ENCODE assay signal across 8 cellular contexts in the genomic region with DNA sequence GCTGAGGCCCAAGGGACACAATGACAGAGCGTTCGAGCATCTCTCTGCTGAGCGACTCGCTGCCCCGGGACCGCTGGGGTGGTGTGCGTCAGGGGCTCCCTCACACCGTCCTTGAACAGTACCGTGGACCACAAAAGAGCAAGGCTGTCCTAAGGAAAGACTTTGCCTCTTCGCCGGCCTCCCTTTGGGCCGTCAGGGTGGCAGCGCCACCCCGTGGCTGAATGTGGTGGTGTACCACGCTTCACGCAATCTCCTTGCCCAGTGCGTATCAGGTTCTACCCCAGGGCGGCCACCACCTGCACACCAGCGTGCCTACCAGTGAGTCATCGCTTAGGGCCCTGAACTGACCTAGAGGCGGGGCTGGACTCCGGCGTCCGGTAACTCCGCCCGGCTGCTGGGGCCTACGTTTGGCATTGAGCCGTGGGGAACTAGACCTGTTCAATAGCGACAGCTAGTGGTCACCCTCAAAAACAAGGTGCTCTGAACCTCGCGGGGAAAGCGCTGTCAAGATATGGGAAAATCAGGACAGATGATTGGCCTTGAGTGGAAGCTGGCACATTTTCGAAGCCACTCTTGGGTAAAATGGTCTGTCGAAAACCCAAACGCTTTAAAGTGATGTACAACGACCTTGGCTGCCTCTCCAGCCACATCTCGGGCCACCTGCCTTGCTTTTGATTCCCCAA. TPM values are rescaled to one million over a fixed set of nuclear protein-coding genes. Genes with fewer than 3 reads are reported as not detected.
A peak's percentile ranks its signal among the peaks of the same experiment; 100 is the strongest.
DNase-seq lines count a peak whose midpoint lies in the region; ATAC-seq, FAIRE-seq and TF ChIP-seq lines count a peak whose summit lies in the region.

No MANE protein-coding gene starts in this region.

- H3K9me3 Mint-ChIP-seq in activated naive CD4-positive, alpha-beta T cell treated with anti-CD3 and anti-CD28 coated beads, Interleukin-2, amount 50 U/mL, for 24 hours, result no peaks in the 10 kb centered on the region
- H3K9me3 Mint-ChIP-seq in glutamatergic neuron (ENCODE audit: unreplicated experiment) (peaks cover 2% of the 10 kb centered on the region), osteocyte (ENCODE audit: unreplicated experiment) (no peaks in the 10 kb centered on the region)

- FAIRE-seq in GM19239 (lab: Jason Lieb, UNC), result peak; percentile 89

- H3K4me3 Mint-ChIP-seq in activated naive CD4-positive, alpha-beta T cell treated with anti-CD3 and anti-CD28 coated beads, Interleukin-2, amount 50 U/mL, for 24 hours, result peak overlapping the region; percentile 83
- peak overlapping the region; percentile 87 for H3K4me3 Mint-ChIP-seq in glutamatergic neuron (ENCODE audit: unreplicated experiment)
- H3K4me3 Mint-ChIP-seq in osteocyte (ENCODE audit: unreplicated experiment), result no peak overlapping the region

- no peaks in the 10 kb centered on the region for H3K36me3 Mint-ChIP-seq in activated naive CD4-positive, alpha-beta T cell treated with anti-CD3 and anti-CD28 coated beads, Interleukin-2, amount 50 U/mL, for 24 hours
- H3K36me3 Mint-ChIP-seq in glutamatergic neuron (ENCODE audit: unreplicated experiment) (no peaks in the 10 kb centered on the region), osteocyte (ENCODE audit: unreplicated experiment) (no peaks in the 10 kb centered on the region)

- H3K4me1 ChIP-seq in SJCRH30 (no peaks in the 10 kb centered on the region), thoracic aorta (ENCODE audit: control insufficient read depth in 1 of 2, low read depth in 2 of 2) (no peaks in the 10 kb centered on the region)

- H3K9me3 ChIP-seq in SJCRH30 (replicated peaks) (no peaks in the 10 kb centered on the region), thoracic aorta (no peaks in the 10 kb centered on the region)

- TF ChIP-seq CTCF in glutamatergic neuron (IDR thresholded peaks at IDR 0.05; ENCODE audit: partially characterized antibody, unreplicated experiment) (peak; percentile 98), osteocyte (IDR thresholded peaks at IDR 0.05) (peak; percentile 61), thoracic aorta (IDR thresholded peaks at IDR 0.05) (peak; percentile 82)

- H3K4me1 Mint-ChIP-seq in activated naive CD4-positive, alpha-beta T cell treated with anti-CD3 and anti-CD28 coated beads, Interleukin-2, amount 50 U/mL, for 24 hours, result peaks cover 65% of the 10 kb centered on the region
- peaks cover 15% of the 10 kb centered on the region for H3K4me1 Mint-ChIP-seq in glutamatergic neuron (ENCODE audit: low read depth, unreplicated experiment)
- peaks cover 26% of the 10 kb centered on the region for H3K4me1 Mint-ChIP-seq in osteocyte (ENCODE audit: unreplicated experiment)

- no peak overlapping the region for H3K4me3 ChIP-seq in SJCRH30
- peak overlapping the region; percentile 43 for H3K4me3 ChIP-seq in thoracic aorta

- no peaks in the 10 kb centered on the region for H3K27me3 Mint-ChIP-seq in activated naive CD4-positive, alpha-beta T cell treated with anti-CD3 and anti-CD28 coated beads, Interleukin-2, amount 50 U/mL, for 24 hours
- no peaks in the 10 kb centered on the region for H3K27me3 Mint-ChIP-seq in glutamatergic neuron (ENCODE audit: unreplicated experiment)
- peaks cover 33% of the 10 kb centered on the region for H3K27me3 Mint-ChIP-seq in osteocyte (ENCODE audit: unreplicated experiment)

- H3K36me3 ChIP-seq in SJCRH30 (no peaks in the 10 kb centered on the region), thoracic aorta (no peaks in the 10 kb centered on the region)

- peak overlapping the region; percentile 99 for H3K27ac Mint-ChIP-seq in activated naive CD4-positive, alpha-beta T cell treated with anti-CD3 and anti-CD28 coated beads, Interleukin-2, amount 50 U/mL, for 24 hours
- H3K27ac Mint-ChIP-seq in glutamatergic neuron (ENCODE audit: unreplicated experiment) (peak overlapping the region; percentile 52), osteocyte (ENCODE audit: unreplicated experiment) (no peak overlapping the region)

- ATAC-seq in HG03439 (IDR thresholded peaks at IDR 0.05; ENCODE audit: unreplicated experiment), result peak; percentile 88
- peak; percentile 84 for ATAC-seq in thoracic aorta (ENCODE audit: insufficient number of reproducible peaks, low FRiP score, low read depth)

- H3K27ac ChIP-seq in SJCRH30, result no peak overlapping the region
- no peak overlapping the region for H3K27ac ChIP-seq in thoracic aorta

- H3K27me3 ChIP-seq in SJCRH30 (no peaks in the 10 kb centered on the region; the same call in 1 of the 2 replicates), thoracic aorta (replicated peaks; ENCODE audit: insufficient read depth) (no peaks in the 10 kb centered on the region)

- DNase-seq in AG08395 (ENCODE audit: low spot score), result peak; percentile 87
- peak; percentile 50 for DNase-seq in GM19239 (ENCODE audit: insufficient read length, low spot score)
- peak; percentile 91 to 95 for DNase-seq in SJCRH30
- peak; percentile 83 for DNase-seq in glutamatergic neuron
- peak; percentile 89 for DNase-seq in osteocyte (ENCODE audit: extremely low spot score, unreplicated experiment)
- DNase-seq in thoracic aorta (ENCODE audit: low spot score), result peak; percentile 74

RNA-seq across cellular contexts. Expression of a gene that starts 8.1 kb away (rescaled TPM):
- total RNA-seq in SJCRH30 (2014; rRNA removed; shearing (Covaris generic)), result 0.06 TPM in 1 of 2 replicates, not detected in the other
- total RNA-seq in glutamatergic neuron (ENCODE audit: unreplicated experiment) (not detected), osteocyte (not detected in 2 replicates), thoracic aorta (10 to 100 TPM in 1 of 2 donors, 1 to 10 TPM in 1; 3.3 to 12.3 TPM)

RNA-seq across cellular contexts. Expression of a gene that starts 36.6 kb away (rescaled TPM):
- 5.4 and 6.0 TPM in 2 replicates for total RNA-seq in SJCRH30 (2014; rRNA removed; shearing (Covaris generic))
- total RNA-seq in glutamatergic neuron (ENCODE audit: unreplicated experiment) (2.3 TPM), osteocyte (1.6 TPM in 2 replicates), thoracic aorta (1 to 10 TPM; 1.5 to 1.6 TPM)

RNA-seq across cellular contexts. Expression of a gene that starts 43.1 kb away (rescaled TPM):
- total RNA-seq in SJCRH30 (2014; rRNA removed; shearing (Covaris generic)), result not detected in 2 replicates
- total RNA-seq in glutamatergic neuron (ENCODE audit: unreplicated experiment), result not detected
- not detected in 2 replicates for total RNA-seq in osteocyte
- 10 to 100 TPM; 15.7 to 24.4 TPM for total RNA-seq in thoracic aorta

RNA-seq across cellular contexts. Expression of a gene that starts 58.2 kb away (rescaled TPM):
- not detected in 2 replicates for total RNA-seq in SJCRH30 (2014; rRNA removed; shearing (Covaris generic))
- total RNA-seq in glutamatergic neuron (ENCODE audit: unreplicated experiment) (0.47 TPM), osteocyte (0.13 TPM in 1 of 2 replicates, not detected in the other), thoracic aorta (1 to 10 TPM; 3.9 to 4.1 TPM)

Comparison
In these comparisons a context has a peak if more than half of its experiments do, and no peak if none do; other contexts are left out.
1. RNA of a gene that starts 43.1 kb away (total RNA-seq): 15.7 to 24.4 TPM in thoracic aorta; not detected in SJCRH30, not detected in glutamatergic neuron (single experiment) and not detected in osteocyte; every median in the first group is over 10 times any median in the second.
2. Peak in every context shown above with its lines, with median percentiles within 50 percentile points of each other: DNase-seq and CTCF ChIP-seq.